In genomic region chr2:217360781-217361485, GRCh38 we compare ENCODE assay signal across 9 cellular contexts.
DNase-seq lines count a peak whose midpoint lies in the region; ATAC-seq and TF ChIP-seq lines count a peak whose summit lies in the region.
"Had no signal": no experiment of that assay in that cellular context is flagged by ENCODE, and none has a peak within 500 bp of the region (broad histone marks: within the 10 kb centered on the region; RNA-seq: fewer than 3 reads in every experiment).

No MANE protein-coding gene starts in this region.

- in situ Hi-C loops in ACHN (cut with HindIII; ENCODE audit: low pct_ligation_motif_present, low pct_unique_long_range_greater_than_20kb, low sequenced_read_pairs) = no loop called here

- WGBS in heart right ventricle, 2 donors = 9 to 16% methylated on average over 4 of the region's 4 CpGs
- WGBS in stomach, 5 donors = 23 to 45% (median 24%) methylated on average over 4 of the region's 4 CpGs

- H3K27ac ChIP-seq in HEK293 (ENCODE audit: extremely low read depth, low read depth, low read length) = no peak overlapping the region
- peak overlapping the region; percentile 0 to 75 (median 50) for H3K27ac ChIP-seq in heart right ventricle
- H3K27ac ChIP-seq in stomach = peak overlapping the region; percentile 39 to 76 (median 69)

- POLR2A ChIA-PET in HEK293 (lab: Yijun Ruan, JAX) = no interaction called here

- TF ChIP-seq CTCF in HEK293 (tag by site-specific recombination; IDR thresholded peaks at IDR 0.05) = no peak
- no peak for TF ChIP-seq CTCF in heart right ventricle (IDR thresholded peaks at IDR 0.05)
- no peak for TF ChIP-seq CTCF in stomach (IDR thresholded peaks at IDR 0.05)

- H3K4me1 ChIP-seq in HEK293 (ENCODE audit: control insufficient read depth, insufficient read depth, low read length) = peaks cover 6% of the 10 kb centered on the region; the same call in 1 of the 2 replicates
- H3K4me1 ChIP-seq in heart right ventricle = peaks cover 6 to 51% (median 32%) of the 10 kb centered on the region in 9 donors
- peaks cover 0 to 49% (median 23%) of the 10 kb centered on the region in 4 donors for H3K4me1 ChIP-seq in stomach

- H3K36me3 ChIP-seq in HEK293 (ENCODE audit: control insufficient read depth in 2 of 2, insufficient read depth in 1 of 2, low read length in 2 of 2) (no peaks in the 10 kb centered on the region), heart right ventricle (no peaks in the 10 kb centered on the region), stomach (no peaks in the 10 kb centered on the region)

- intact Hi-C loops in heart right ventricle (cut with DNase I) = loop anchor here in 1 of 10 donors (5.0 kb wide), 1 partner anchor 1116 kb away; no protein-coding TSS in a partner anchor
- intact Hi-C loops in stomach (cut with DNase I; ENCODE audit: low total_unique reads) = no loop called here

- CTCF ChIA-PET in HEK293 (lab: Yijun Ruan, JAX) = interaction anchor here (1.6 kb wide), 1 partner anchor 662 kb away, joined by 3 read pairs; no protein-coding TSS in a partner anchor

- DNase-seq in SKM-1 (lab: John Stamatoyannopoulos, UW; ENCODE audit: unreplicated experiment) (peak; percentile 17), heart right ventricle (peak in 1 of 2 donors; percentile 25), stomach (no peak), ACHN (no peak), NCI-H2196 treated with DMSO at 0.1 percent for 48 hours (lab: John Stamatoyannopoulos, UW; ENCODE audit: unreplicated experiment) (no peak)
- DNase-seq: dermis blood vessel endothelial cell had no signal

- H3K4me3 ChIP-seq in HEK293 (ENCODE audit: low read depth, low read length) (no peak overlapping the region), heart right ventricle (no peak overlapping the region), stomach (no peak overlapping the region)

- H3K9me3 ChIP-seq in HEK293 (ENCODE audit: control insufficient read depth, insufficient read depth, low read depth, low read length) (no peaks in the 10 kb centered on the region), heart right ventricle (no peaks in the 10 kb centered on the region), stomach (no peaks in the 10 kb centered on the region)

- H3K27me3 ChIP-seq in heart right ventricle (no peaks in the 10 kb centered on the region), stomach (no peaks in the 10 kb centered on the region)

- ATAC-seq in heart right ventricle (peak; percentile 52 to 83 (median 64)), GM19023 (IDR thresholded peaks at IDR 0.05; ENCODE audit: unreplicated experiment) (no peak), HG03095 (IDR thresholded peaks at IDR 0.05; ENCODE audit: unreplicated experiment) (no peak)

- TF ChIP-seq POLR2A in stomach (IDR thresholded peaks at IDR 0.05) = no peak

- TF ChIP-seq EP300 in stomach (IDR thresholded peaks at IDR 0.05) = no peak

TF ChIP-seq in HEK293, 187 proteins besides CTCF, POLR2A, EP300 and RAD21:
- TF ChIP-seq ZNF362 (tag by site-specific recombination; IDR thresholded peaks at IDR 0.05) (peak; percentile 93), HIC1 (tag by site-specific recombination; IDR thresholded peaks at IDR 0.05) (no peak), ZNF600 (tag by site-specific recombination; IDR thresholded peaks at IDR 0.05) (no peak), ZNF292 (tag by site-specific recombination; IDR thresholded peaks at IDR 0.05; ENCODE audit: borderline replicate concordance, low read depth) (no peak), MEIS1 (CRISPR knock-in tag; IDR thresholded peaks at IDR 0.05; ENCODE audit: borderline replicate concordance) (peak; percentile 100), SP7 (tag by site-specific recombination; IDR thresholded peaks at IDR 0.05) (peak; percentile 43; the same call in 1 of the 2 replicates), FEZF1 (tag by site-specific recombination; IDR thresholded peaks at IDR 0.05) (peak; percentile 93), TSHZ1 (tag by site-specific recombination; IDR thresholded peaks at IDR 0.05; ENCODE audit: borderline replicate concordance) (0 out of 2 replicates have a peak, but pooled peaks have one; percentile 49), KLF17 (tag by site-specific recombination; IDR thresholded peaks at IDR 0.05) (peak; percentile 54; the same call in 1 of the 2 replicates), ZNF366 (tag by site-specific recombination; conservative IDR thresholded peaks at IDR 0.05) (peak; percentile 38; the same call in 1 of the 2 replicates), ZNF768 (tag by site-specific recombination; IDR thresholded peaks at IDR 0.05) (no peak), ZNF629 (tag by site-specific recombination; IDR thresholded peaks at IDR 0.05) (0 out of 2 replicates have a peak, but pooled peaks have one; percentile 22), MZF1 (tag by site-specific recombination; IDR thresholded peaks at IDR 0.05; ENCODE audit: borderline replicate concordance) (0 out of 2 replicates have a peak, but pooled peaks have one; percentile 33)

Comparison
In these comparisons a context has a peak if more than half of its experiments do, and no peak if none do; other contexts are left out.
1. ATAC-seq: peak in heart right ventricle (8 of 8); none in GM19023 (single experiment) and HG03095 (single experiment).